1 cellular context compared by ENCODE assay signal in the genomic region with DNA sequence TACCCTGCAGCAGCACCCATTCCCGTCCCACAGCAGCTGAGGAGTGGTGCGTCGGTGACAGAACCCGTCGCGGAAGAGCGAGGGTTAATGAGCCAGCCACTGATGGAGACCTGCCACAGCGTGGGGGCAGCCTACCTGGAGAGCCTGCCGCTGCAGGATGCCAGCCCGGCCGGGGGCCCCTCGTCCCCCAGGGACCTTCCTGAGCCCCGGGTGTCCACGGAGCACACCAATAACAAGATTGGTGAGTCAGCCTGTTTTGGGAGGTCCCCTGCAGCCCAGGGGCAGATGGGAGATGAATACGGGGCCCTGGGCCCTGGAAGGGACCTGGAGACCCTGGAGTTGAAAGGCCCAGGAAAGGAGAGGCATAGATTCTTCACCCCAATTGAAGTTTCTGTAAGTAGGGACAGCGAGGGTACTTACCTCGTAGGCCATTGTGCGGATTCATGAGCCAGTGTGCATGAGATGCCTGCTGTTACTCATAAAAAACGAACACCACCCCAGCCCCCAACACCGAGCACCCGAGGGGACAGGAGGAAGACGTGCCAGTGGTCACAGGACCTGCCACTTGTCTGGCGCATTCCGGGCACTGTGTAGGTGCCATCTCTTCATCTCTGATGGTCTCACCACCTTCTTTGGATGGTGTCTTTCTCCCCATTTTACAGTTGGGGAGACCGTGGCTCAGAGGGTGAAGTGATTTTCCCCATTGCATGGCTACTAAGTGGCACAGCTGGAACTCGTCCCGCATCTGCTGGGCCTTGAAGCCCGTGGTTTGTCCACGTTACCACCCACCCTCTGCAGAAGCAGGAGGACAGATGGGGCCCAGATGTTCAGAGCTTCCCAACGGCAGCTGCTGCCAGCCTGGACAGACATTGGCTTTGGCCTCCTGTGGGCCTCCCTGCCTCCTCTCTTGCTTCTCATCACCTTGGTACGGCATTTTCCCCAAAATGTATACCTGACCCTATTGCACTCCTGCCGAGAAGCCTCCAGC.
A peak's percentile ranks its signal among the peaks of the same experiment; 100 is the strongest.
TF ChIP-seq lines count a peak whose summit lies in the region.

No MANE protein-coding gene starts in this region.

TF ChIP-seq in HEK293, 187 proteins besides CTCF, POLR2A, EP300 and RAD21:
- TF ChIP-seq ZNF423 (tag by site-specific recombination; IDR thresholded peaks at IDR 0.05), result peak; percentile 57; the same call in 1 of the 2 replicates
- peak; percentile 96 for TF ChIP-seq ZIC2 (tag by site-specific recombination; IDR thresholded peaks at IDR 0.05)
- no peak for TF ChIP-seq ZNF223 (tag by site-specific recombination; IDR thresholded peaks at IDR 0.05)
- no peak for TF ChIP-seq ZNF560 (tag by site-specific recombination; IDR thresholded peaks at IDR 0.05; ENCODE audit: borderline replicate concordance)
- no peak for TF ChIP-seq ZFP41 (tag by site-specific recombination; IDR thresholded peaks at IDR 0.05; ENCODE audit: borderline replicate concordance)
- TF ChIP-seq ZNF747 (tag by site-specific recombination; IDR thresholded peaks at IDR 0.05), result no peak
- TF ChIP-seq ZBTB20 (tag by site-specific recombination; IDR thresholded peaks at IDR 0.05), result peak; percentile 61; the same call in 1 of the 2 replicates
- TF ChIP-seq, protein P1, sequence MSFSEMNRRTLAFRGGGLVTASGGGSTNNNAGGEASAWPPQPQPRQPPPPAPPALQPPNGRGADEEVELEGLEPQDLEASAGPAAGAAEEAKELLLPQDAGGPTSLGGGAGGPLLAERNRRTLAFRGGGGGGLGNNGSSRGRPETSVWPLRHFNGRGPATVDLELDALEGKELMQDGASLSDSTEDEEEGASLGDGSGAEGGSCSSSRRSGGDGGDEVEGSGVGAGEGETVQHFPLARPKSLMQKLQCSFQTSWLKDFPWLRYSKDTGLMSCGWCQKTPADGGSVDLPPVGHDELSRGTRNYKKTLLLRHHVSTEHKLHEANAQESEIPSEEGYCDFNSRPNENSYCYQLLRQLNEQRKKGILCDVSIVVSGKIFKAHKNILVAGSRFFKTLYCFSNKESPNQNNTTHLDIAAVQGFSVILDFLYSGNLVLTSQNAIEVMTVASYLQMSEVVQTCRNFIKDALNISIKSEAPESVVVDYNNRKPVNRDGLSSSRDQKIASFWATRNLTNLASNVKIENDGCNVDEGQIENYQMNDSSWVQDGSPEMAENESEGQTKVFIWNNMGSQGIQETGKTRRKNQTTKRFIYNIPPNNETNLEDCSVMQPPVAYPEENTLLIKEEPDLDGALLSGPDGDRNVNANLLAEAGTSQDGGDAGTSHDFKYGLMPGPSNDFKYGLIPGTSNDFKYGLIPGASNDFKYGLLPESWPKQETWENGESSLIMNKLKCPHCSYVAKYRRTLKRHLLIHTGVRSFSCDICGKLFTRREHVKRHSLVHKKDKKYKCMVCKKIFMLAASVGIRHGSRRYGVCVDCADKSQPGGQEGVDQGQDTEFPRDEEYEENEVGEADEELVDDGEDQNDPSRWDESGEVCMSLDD (tag by site-specific recombination; IDR thresholded peaks at IDR 0.05), result no peak
- peak; percentile 98 for TF ChIP-seq GLIS1 (tag by site-specific recombination; IDR thresholded peaks at IDR 0.05)
- TF ChIP-seq ZNF221 (tag by site-specific recombination; IDR thresholded peaks at IDR 0.05; ENCODE audit: borderline replicate concordance), result no peak
- peak; percentile 33; the same call in 1 of the 2 replicates for TF ChIP-seq GLIS2 (tag by site-specific recombination; IDR thresholded peaks at IDR 0.05)
- TF ChIP-seq PRDM10 (tag by site-specific recombination; IDR thresholded peaks at IDR 0.05), result no peak
- TF ChIP-seq, protein P2, sequence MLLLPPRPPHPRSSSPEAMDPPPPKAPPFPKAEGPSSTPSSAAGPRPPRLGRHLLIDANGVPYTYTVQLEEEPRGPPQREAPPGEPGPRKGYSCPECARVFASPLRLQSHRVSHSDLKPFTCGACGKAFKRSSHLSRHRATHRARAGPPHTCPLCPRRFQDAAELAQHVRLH (tag by site-specific recombination; IDR thresholded peaks at IDR 0.05), result no peak
